ENCODE assay signal across 8 cellular contexts in the genomic region with DNA sequence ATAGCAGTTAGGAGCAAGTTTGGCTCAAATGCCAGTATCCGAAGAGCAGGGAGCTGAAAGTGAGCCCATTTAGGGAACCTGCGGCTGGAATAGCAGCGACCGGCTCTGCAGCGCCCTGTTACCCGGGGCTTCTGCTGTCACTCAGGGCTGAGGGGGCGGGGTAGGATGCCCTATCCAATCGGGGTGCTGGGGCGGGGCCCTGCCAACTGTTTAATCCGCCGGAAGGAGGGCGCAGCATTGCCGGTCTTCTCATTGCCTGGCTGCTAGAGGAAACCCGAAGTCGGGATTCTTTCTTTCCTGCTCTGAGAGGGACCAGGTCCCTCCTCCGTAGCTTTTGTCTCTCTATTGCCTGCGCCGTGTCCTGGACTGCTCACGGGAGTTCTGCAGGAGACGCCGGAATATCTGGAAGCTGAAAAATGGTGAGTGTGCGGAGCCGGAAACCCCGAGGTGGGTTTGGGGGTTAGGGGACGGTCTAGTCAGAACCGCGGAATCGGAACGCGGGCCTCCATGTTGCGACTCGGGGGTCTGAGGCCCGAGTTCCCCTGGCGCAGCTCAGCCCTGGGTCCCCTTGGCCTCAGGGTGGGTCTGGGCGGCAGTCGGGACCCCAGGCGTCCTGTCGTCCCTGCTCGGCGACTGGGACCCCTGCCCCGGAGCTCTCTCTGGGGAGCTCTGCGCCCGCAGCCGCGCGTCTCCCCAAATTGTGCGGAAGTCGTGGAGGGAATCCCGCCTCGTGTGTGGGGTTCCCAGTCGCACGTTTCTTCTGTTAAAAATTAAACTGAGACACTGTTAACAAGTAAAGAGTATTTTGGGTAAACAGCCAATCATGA. TPM values are rescaled to one million over a fixed set of nuclear protein-coding genes. Genes with fewer than 3 reads are reported as not detected.
DNase-seq lines count a peak whose midpoint lies in the region; ATAC-seq and TF ChIP-seq lines count a peak whose summit lies in the region.

No MANE protein-coding gene starts in this region.

- peak overlapping the region; percentile 100 for H3K4me3 Mint-ChIP-seq in neural progenitor cell

- peak overlapping the region; percentile 90 for H3K4me2 ChIP-seq in Karpas-422 (ENCODE audit: low read depth, low read length, poor library complexity, severe bottlenecking)
- peak overlapping the region; percentile 90 for H3K4me2 ChIP-seq in neural progenitor cell

- H2AFZ ChIP-seq in Karpas-422 (ENCODE audit: low read length) (peak overlapping the region; percentile 55; the same call in 1 of the 2 replicates), neural progenitor cell (replicated peaks) (peak overlapping the region; percentile 64)

- no peaks in the 10 kb centered on the region for H3K9me2 ChIP-seq in Karpas-422 (replicated peaks; ENCODE audit: insufficient read depth, low read length)

- H3K79me2 ChIP-seq in Karpas-422 (ENCODE audit: low read length) (peaks cover 50% of the 10 kb centered on the region), neural progenitor cell (ENCODE audit: low read depth) (peaks cover 43% of the 10 kb centered on the region)

- intact Hi-C loops in stomach (cut with DNase I; ENCODE audit: low total_unique reads), result loop anchor here (10.0 kb wide), 1 partner anchor 63 kb away; the partner anchor contains the start of gene ZNF700

- peak overlapping the region; percentile 96 for H3K27ac Mint-ChIP-seq in neural progenitor cell

- H3K36me3 Mint-ChIP-seq in neural progenitor cell, result peaks cover 25% of the 10 kb centered on the region

- peaks cover 5% of the 10 kb centered on the region for H3K4me1 ChIP-seq in Karpas-422 (ENCODE audit: low read length)
- H3K4me1 ChIP-seq in foreskin keratinocyte, result no peaks in the 10 kb centered on the region
- H3K4me1 ChIP-seq in neural progenitor cell, result no peaks in the 10 kb centered on the region
- peaks cover 0 to 29% (median 15%) of the 10 kb centered on the region in 4 donors for H3K4me1 ChIP-seq in stomach

- H4K20me1 ChIP-seq in Karpas-422 (ENCODE audit: insufficient read depth, low read depth, low read length), result no peaks in the 10 kb centered on the region
- H4K20me1 ChIP-seq in neural progenitor cell (ENCODE audit: low read depth), result peaks cover 16% of the 10 kb centered on the region

- H3K9ac ChIP-seq in Karpas-422 (ENCODE audit: low read length) (peak overlapping the region; percentile 86), neural progenitor cell (peak overlapping the region; percentile 51)

- CTCF ChIA-PET in RWPE1 (lab: Yijun Ruan, JAX), result interaction anchor here (0.6 to 2.7 kb wide), 9 partner anchors 10 to 694 kb away, joined by 3 to 28 read pairs (median 5); partner anchors contain the start of genes DHPS, ZNF491 and ZNF700

- H3K9me3 Mint-ChIP-seq in neural progenitor cell, result peaks cover 40% of the 10 kb centered on the region

- H3K36me3 ChIP-seq in Karpas-422 (ENCODE audit: insufficient read depth, low read length) (peaks cover 32% of the 10 kb centered on the region), neural progenitor cell (peaks cover 5% of the 10 kb centered on the region), stomach (no peaks in the 10 kb centered on the region)

- TF ChIP-seq CTCF in RWPE1 (conservative IDR thresholded peaks at IDR 0.05; ENCODE audit: low read depth), result no peak
- no peak for TF ChIP-seq CTCF in foreskin keratinocyte (conservative IDR thresholded peaks at IDR 0.05)
- no peak for TF ChIP-seq CTCF in neural progenitor cell (IDR thresholded peaks at IDR 0.05)
- peak in 1 of 7 experiments; percentile 13 for TF ChIP-seq CTCF in stomach (IDR thresholded peaks at IDR 0.05)

- ATAC-seq in GM21529 (IDR thresholded peaks at IDR 0.05; ENCODE audit: unreplicated experiment) (peak; percentile 87), foreskin keratinocyte (peak; percentile 94)

- POLR2A ChIA-PET in RWPE1 (lab: Yijun Ruan, JAX; ENCODE audit: low non-redundant PET), result interaction anchor here (0.5 kb wide), 1 partner anchor 33 kb away, joined by 8 read pairs; no protein-coding TSS in a partner anchor

- WGBS in stomach, 5 donors, result 0 to 1% (median 1%) methylated on average over 37 to 52 of the region's 52 CpGs

- peaks cover 5% of the 10 kb centered on the region for H3K4me1 Mint-ChIP-seq in neural progenitor cell

- peaks cover 3% of the 10 kb centered on the region for H3K27me3 Mint-ChIP-seq in neural progenitor cell (ENCODE audit: insufficient read depth, low read depth)

- H3K9me3 ChIP-seq in Karpas-422 (ENCODE audit: low read length) (peaks cover 11% of the 10 kb centered on the region; the same call in 1 of the 2 replicates), neural progenitor cell (ENCODE audit: low read depth) (no peaks in the 10 kb centered on the region), stomach (peaks cover 0 to 7% (median 2%) of the 10 kb centered on the region in 4 donors)

- no peaks in the 10 kb centered on the region for H3K27me3 ChIP-seq in Karpas-422 (ENCODE audit: low read length)
- no peaks in the 10 kb centered on the region for H3K27me3 ChIP-seq in foreskin keratinocyte
- no peaks in the 10 kb centered on the region for H3K27me3 ChIP-seq in neural progenitor cell
- H3K27me3 ChIP-seq in stomach, result no peaks in the 10 kb centered on the region

- TF ChIP-seq EP300 in stomach (IDR thresholded peaks at IDR 0.05), result no peak

- peak in 2 of 4 donors; percentile 46 to 49 for TF ChIP-seq POLR2A in stomach (IDR thresholded peaks at IDR 0.05)

- H3K27ac ChIP-seq in Karpas-422 (ENCODE audit: low read length), result peak overlapping the region; percentile 69
- peak overlapping the region; percentile 91 for H3K27ac ChIP-seq in RWPE1
- H3K27ac ChIP-seq in foreskin keratinocyte, result no peak overlapping the region
- H3K27ac ChIP-seq in neural progenitor cell, result peak overlapping the region; percentile 78
- H3K27ac ChIP-seq in stomach, result peak overlapping the region; percentile 84 to 97 (median 89)

- H3K4me3 ChIP-seq in Karpas-422 (ENCODE audit: low read length), result peak overlapping the region; percentile 82
- H3K4me3 ChIP-seq in neural progenitor cell, result peak overlapping the region; percentile 77
- peak overlapping the region; percentile 60 to 99 (median 80) for H3K4me3 ChIP-seq in stomach

- H3F3A ChIP-seq in neural progenitor cell (ENCODE audit: low read depth), result peaks cover 15% of the 10 kb centered on the region

- DNase-seq in D341Med (ENCODE audit: low spot score), result peak; percentile 97
- peak; percentile 97 for DNase-seq in Karpas-422
- peak; percentile 98 for DNase-seq in RWPE1 (ENCODE audit: low spot score)
- DNase-seq in activated effector memory CD4-positive, alpha-beta T cell treated with Interleukin-2 at 50 U/mL for 16 hours, result peak; percentile 86
- DNase-seq in foreskin keratinocyte, result peak; percentile 80 to 88
- DNase-seq in neural progenitor cell (ENCODE audit: low spot score), result peak; percentile 98
- DNase-seq in stomach, result peak; percentile 97

RNA-seq across cellular contexts. Expression of gene ZNF763, which starts 22.8 kb away (rescaled TPM):
- total RNA-seq in Karpas-422 (2014; rRNA removed; shearing (Covaris generic); ENCODE audit: low replicate concordance), result 3.2 and 9.2 TPM in 2 replicates
- total RNA-seq in foreskin keratinocyte (0.61 and 0.71 TPM in 2 replicates), neural progenitor cell (ENCODE audit: low replicate concordance) (10.0 and 17.7 TPM in 2 replicates), stomach (1 to 10 TPM in 4 of 5 donors, not detected in 1; 2.2 to 5.7 (median 3.3) TPM)
- polyA plus RNA-seq in foreskin keratinocyte (0.34 and 0.50 TPM in 2 replicates), stomach (1 to 10 TPM; 1.3 to 5.0 (median 3.4) TPM)

RNA-seq across cellular contexts. Expression of gene ZNF433, which starts 47.9 kb away (rescaled TPM):
- total RNA-seq in Karpas-422 (2014; rRNA removed; shearing (Covaris generic); ENCODE audit: low replicate concordance), result 4.4 and 6.0 TPM in 2 replicates
- 2.6 and 3.2 TPM in 2 replicates for total RNA-seq in foreskin keratinocyte
- polyA plus RNA-seq in foreskin keratinocyte, result 1.4 and 1.7 TPM in 2 replicates
- 8.2 and 8.3 TPM in 2 replicates for total RNA-seq in neural progenitor cell (ENCODE audit: low replicate concordance)
- 10 to 100 TPM in 2 of 5 donors, 1 to 10 TPM in 2, not detected in 1; 1.2 to 19.0 (median 9.2) TPM for total RNA-seq in stomach
- 1 to 10 TPM; 3.2 to 7.7 (median 3.7) TPM for polyA plus RNA-seq in stomach
